1 cellular context compared by ENCODE assay signal in the genomic region with DNA sequence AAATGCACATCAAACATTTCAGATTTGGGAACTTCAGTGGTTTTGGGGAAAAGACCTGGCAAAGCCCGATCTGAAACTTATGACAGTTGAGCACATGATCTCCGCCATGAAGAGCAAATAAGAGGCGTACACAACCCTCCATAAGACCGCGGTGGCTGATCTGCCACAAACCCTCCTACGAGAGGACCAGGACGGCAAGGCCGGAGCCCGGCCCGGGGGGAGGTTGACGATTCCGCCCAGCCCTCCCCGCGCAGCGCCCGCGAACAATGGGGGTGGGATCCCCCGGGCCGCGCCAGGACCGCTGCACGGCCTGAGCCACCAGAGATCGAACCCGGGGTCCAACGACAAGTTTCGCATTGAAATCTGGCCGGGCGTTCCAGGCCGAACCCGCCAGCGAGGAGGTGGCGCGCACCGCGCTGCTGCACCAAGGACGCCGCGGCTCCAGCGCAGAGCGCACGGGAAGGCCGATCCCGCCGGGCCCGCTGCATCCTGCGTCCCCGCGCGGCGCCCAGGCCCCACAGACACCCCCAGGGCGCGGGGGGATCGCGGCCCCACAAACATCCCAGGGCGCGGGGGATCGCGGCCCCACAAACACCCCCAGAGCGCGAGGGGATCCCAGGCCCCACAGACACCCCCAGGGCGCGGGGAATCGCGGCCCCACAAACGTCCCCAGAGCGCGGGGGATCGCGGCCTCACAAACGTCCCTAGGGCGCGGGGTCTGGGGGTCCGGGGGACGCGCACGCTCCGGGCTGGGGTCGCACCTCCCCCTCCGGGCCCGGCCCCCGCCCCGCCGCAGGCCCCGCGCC.
TF ChIP-seq lines count a peak whose summit lies in the region.

No MANE protein-coding gene starts in this region.

TF ChIP-seq in HEK293, 187 proteins besides CTCF, POLR2A, EP300 and RAD21 (continued from another document):
- TF ChIP-seq ZNF621 (tag by site-specific recombination; IDR thresholded peaks at IDR 0.05): no peak
- TF ChIP-seq, protein P1, sequence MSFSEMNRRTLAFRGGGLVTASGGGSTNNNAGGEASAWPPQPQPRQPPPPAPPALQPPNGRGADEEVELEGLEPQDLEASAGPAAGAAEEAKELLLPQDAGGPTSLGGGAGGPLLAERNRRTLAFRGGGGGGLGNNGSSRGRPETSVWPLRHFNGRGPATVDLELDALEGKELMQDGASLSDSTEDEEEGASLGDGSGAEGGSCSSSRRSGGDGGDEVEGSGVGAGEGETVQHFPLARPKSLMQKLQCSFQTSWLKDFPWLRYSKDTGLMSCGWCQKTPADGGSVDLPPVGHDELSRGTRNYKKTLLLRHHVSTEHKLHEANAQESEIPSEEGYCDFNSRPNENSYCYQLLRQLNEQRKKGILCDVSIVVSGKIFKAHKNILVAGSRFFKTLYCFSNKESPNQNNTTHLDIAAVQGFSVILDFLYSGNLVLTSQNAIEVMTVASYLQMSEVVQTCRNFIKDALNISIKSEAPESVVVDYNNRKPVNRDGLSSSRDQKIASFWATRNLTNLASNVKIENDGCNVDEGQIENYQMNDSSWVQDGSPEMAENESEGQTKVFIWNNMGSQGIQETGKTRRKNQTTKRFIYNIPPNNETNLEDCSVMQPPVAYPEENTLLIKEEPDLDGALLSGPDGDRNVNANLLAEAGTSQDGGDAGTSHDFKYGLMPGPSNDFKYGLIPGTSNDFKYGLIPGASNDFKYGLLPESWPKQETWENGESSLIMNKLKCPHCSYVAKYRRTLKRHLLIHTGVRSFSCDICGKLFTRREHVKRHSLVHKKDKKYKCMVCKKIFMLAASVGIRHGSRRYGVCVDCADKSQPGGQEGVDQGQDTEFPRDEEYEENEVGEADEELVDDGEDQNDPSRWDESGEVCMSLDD (tag by site-specific recombination; IDR thresholded peaks at IDR 0.05): 0 out of 2 replicates have a peak, but pooled peaks have one; percentile 44
- TF ChIP-seq ZBTB20 (tag by site-specific recombination; IDR thresholded peaks at IDR 0.05): peak; percentile 46; the same call in 1 of the 2 replicates
- no peak for TF ChIP-seq ZNF560 (tag by site-specific recombination; IDR thresholded peaks at IDR 0.05; ENCODE audit: borderline replicate concordance)
- TF ChIP-seq ZNF76 (tag by site-specific recombination; IDR thresholded peaks at IDR 0.05; ENCODE audit: borderline replicate concordance, low read depth): peak; percentile 40; the same call in 1 of the 2 replicates
- TF ChIP-seq, protein P2, sequence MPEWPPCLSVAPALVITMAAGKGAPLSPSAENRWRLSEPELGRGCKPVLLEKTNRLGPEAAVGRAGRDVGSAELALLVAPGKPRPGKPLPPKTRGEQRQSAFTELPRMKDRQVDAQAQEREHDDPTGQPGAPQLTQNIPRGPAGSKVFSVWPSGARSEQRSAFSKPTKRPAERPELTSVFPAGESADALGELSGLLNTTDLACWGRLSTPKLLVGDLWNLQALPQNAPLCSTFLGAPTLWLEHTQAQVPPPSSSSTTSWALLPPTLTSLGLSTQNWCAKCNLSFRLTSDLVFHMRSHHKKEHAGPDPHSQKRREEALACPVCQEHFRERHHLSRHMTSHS (tag by site-specific recombination; IDR thresholded peaks at IDR 0.05): no peak
- TF ChIP-seq, protein P3, sequence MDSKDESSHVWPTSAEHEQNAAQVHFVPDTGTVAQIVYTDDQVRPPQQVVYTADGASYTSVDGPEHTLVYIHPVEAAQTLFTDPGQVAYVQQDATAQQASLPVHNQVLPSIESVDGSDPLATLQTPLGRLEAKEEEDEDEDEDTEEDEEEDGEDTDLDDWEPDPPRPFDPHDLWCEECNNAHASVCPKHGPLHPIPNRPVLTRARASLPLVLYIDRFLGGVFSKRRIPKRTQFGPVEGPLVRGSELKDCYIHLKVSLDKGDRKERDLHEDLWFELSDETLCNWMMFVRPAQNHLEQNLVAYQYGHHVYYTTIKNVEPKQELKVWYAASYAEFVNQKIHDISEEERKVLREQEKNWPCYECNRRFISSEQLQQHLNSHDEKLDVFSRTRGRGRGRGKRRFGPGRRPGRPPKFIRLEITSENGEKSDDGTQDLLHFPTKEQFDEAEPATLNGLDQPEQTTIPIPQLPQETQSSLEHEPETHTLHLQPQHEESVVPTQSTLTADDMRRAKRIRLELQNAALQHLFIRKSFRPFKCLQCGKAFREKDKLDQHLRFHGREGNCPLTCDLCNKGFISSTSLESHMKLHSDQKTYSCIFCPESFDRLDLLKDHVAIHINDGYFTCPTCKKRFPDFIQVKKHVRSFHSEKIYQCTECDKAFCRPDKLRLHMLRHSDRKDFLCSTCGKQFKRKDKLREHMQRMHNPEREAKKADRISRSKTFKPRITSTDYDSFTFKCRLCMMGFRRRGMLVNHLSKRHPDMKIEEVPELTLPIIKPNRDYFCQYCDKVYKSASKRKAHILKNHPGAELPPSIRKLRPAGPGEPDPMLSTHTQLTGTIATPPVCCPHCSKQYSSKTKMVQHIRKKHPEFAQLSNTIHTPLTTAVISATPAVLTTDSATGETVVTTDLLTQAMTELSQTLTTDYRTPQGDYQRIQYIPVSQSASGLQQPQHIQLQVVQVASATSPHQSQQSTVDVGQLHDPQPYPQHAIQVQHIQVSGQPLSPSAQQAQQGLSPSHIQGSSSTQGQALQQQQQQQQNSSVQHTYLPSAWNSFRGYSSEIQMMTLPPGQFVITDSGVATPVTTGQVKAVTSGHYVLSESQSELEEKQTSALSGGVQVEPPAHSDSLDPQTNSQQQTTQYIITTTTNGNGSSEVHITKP (tag by site-specific recombination; IDR thresholded peaks at IDR 0.05): peak; percentile 43; the same call in 1 of the 2 replicates
- no peak for TF ChIP-seq ZBTB7A (tag by site-specific recombination; IDR thresholded peaks at IDR 0.05; ENCODE audit: low read depth)
- TF ChIP-seq HOXD13 (CRISPR knock-in tag; IDR thresholded peaks at IDR 0.05; ENCODE audit: borderline replicate concordance): no peak
- TF ChIP-seq OVOL3 (tag by site-specific recombination; IDR thresholded peaks at IDR 0.05): no peak
- no peak for TF ChIP-seq ZNF670 (tag by site-specific recombination; IDR thresholded peaks at IDR 0.05; ENCODE audit: low read depth)
- TF ChIP-seq, protein P4, sequence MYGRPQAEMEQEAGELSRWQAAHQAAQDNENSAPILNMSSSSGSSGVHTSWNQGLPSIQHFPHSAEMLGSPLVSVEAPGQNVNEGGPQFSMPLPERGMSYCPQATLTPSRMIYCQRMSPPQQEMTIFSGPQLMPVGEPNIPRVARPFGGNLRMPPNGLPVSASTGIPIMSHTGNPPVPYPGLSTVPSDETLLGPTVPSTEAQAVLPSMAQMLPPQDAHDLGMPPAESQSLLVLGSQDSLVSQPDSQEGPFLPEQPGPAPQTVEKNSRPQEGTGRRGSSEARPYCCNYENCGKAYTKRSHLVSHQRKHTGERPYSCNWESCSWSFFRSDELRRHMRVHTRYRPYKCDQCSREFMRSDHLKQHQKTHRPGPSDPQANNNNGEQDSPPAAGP (tag by site-specific recombination; IDR thresholded peaks at IDR 0.05): no peak
- no peak for TF ChIP-seq ZNF404 (tag by site-specific recombination; IDR thresholded peaks at IDR 0.05)
- TF ChIP-seq ZNF629 (tag by site-specific recombination; IDR thresholded peaks at IDR 0.05): no peak
- TF ChIP-seq ZNF664 (tag by site-specific recombination; IDR thresholded peaks at IDR 0.05): no peak
- TF ChIP-seq EGR2 (tag by site-specific recombination; IDR thresholded peaks at IDR 0.05; ENCODE audit: low read depth): no peak
- TF ChIP-seq ZNF596 (tag by site-specific recombination; IDR thresholded peaks at IDR 0.05): no peak
TF ChIP-seq in HEK293: peak in this region for 30.
